ENCODE assay signal across 8 cellular contexts in genomic region chr2:85327757-85328617, GRCh38. TPM values are rescaled to one million over a fixed set of nuclear protein-coding genes. Genes with fewer than 3 reads are reported as not detected.
A peak's percentile ranks its signal among the peaks of the same experiment; 100 is the strongest.
DNase-seq lines count a peak whose midpoint lies in the region; ATAC-seq and TF ChIP-seq lines count a peak whose summit lies in the region.

TSS of gene TGOLN2 (minus strand) at chr2:85327989. CDS start at chr2:85327962, 27 bp downstream.

- DNase-seq in BJ (ENCODE audit: low read depth) (peak; percentile 41), GM19240 (ENCODE audit: insufficient read length, low spot score) (peak; percentile 93), NCI-H524 treated with DMSO at 0.1 percent for 48 hours (lab: John Stamatoyannopoulos, UW) (peak; percentile 52), choroid plexus epithelial cell (ENCODE audit: low read depth) (peak; percentile 92), kidney tubule cell (ENCODE audit: low spot score) (peak; percentile 91)
- DNase-seq in activated CD4-positive, alpha-beta T cell treated with anti-CD3 and anti-CD28 coated beads for 4 hours, result peak; percentile 94 to 95
- DNase-seq in stimulated activated CD4-positive, alpha-beta T cell treated with anti-CD3 and anti-CD28 coated beads, Interleukin-1b, Interleukin-23, amount 100 ng/mL, for 1 hour (ENCODE audit: low read depth in 2 of 2), result peak; percentile 83 to 87

- peak; percentile 83 for ATAC-seq in HG03457 (IDR thresholded peaks at IDR 0.05; ENCODE audit: unreplicated experiment)

- H3K36me3 ChIP-seq in BJ (ENCODE audit: control insufficient read depth, insufficient read depth, low read length), result peaks cover 6% of the 10 kb centered on the region

- POLR2A ChIA-PET in BJ (lab: Charles Lee), result no interaction called here

- TF ChIP-seq CTCF in BJ (IDR thresholded peaks at IDR 0.05; ENCODE audit: insufficient read depth, low read depth, low read length) (no peak), choroid plexus epithelial cell (conservative IDR thresholded peaks at IDR 0.05; ENCODE audit: low read depth, low read length) (peak; percentile 7)

- CTCF ChIA-PET in BJ (lab: Yijun Ruan, JAX), result interaction anchor here (0.6 to 1.0 kb wide), 3 partner anchors 37 to 249 kb away, joined by 3 read pairs; no protein-coding TSS in a partner anchor

- no peaks in the 10 kb centered on the region for H3K27me3 ChIP-seq in BJ (ENCODE audit: control insufficient read depth, insufficient read depth, low read length)

- H3K4me3 ChIP-seq in BJ (ENCODE audit: low read depth, low read length) (peak within 1 kb of the TSS; percentile 66), choroid plexus epithelial cell (ENCODE audit: low read depth, low read length) (peak within 1 kb of the TSS; percentile 91)

RNA-seq across cellular contexts. Expression of gene TGOLN2, which starts in this region (rescaled TPM):
- 130 and 132 TPM in 2 replicates for polyA plus RNA-seq in BJ (2011; rRNA removed)
- 42.4 and 43.1 TPM in 2 replicates for polyA minus RNA-seq in BJ (2011; rRNA and poly(A)+ RNA removed)

Comparison
In these comparisons a context has a peak if more than half of its experiments do, and no peak if none do; other contexts are left out.
1. Peak in every context shown above with its lines: DNase-seq, ATAC-seq and H3K4me3 ChIP-seq.
2. DNase-seq: peak in every context shown above with its lines; median percentile 94 in activated CD4-positive, alpha-beta T cell treated with anti-CD3 and anti-CD28 coated beads for 4 hours; 93 in GM19240; 92 in choroid plexus epithelial cell; 91 in kidney tubule cell; 85 in stimulated activated CD4-positive, alpha-beta T cell treated with anti-CD3 and anti-CD28 coated beads, Interleukin-1b, Interleukin-23, amount 100 ng/mL, for 1 hour; 52 in NCI-H524 treated with DMSO at 0.1 percent for 48 hours; 41 in BJ.